2 cellular contexts compared by ENCODE assay signal in genomic region chr1:109613396-109614147, GRCh38.
TF ChIP-seq lines count a peak whose summit lies in the region.

No MANE protein-coding gene starts in this region.

TF ChIP-seq in HCT116, 20 proteins besides CTCF, POLR2A, EP300 and RAD21:
- TF ChIP-seq JUND (IDR thresholded peaks at IDR 0.05): 0 out of 2 replicates have a peak, but pooled peaks have one; percentile 11
- no peak for TF ChIP-seq EZH2phosphoT487 (IDR thresholded peaks at IDR 0.05; ENCODE audit: borderline replicate concordance)
- no peak for TF ChIP-seq ZNF274 (IDR thresholded peaks at IDR 0.05; ENCODE audit: low read depth, low read length)

TF ChIP-seq in GM23338, 12 proteins besides CTCF, POLR2A, EP300 and RAD21:
- TF ChIP-seq ETS1 (IDR thresholded peaks at IDR 0.05) (no peak), NANOG (IDR thresholded peaks at IDR 0.05; ENCODE audit: borderline replicate concordance) (no peak), CREB1 (CRISPR knock-in tag; IDR thresholded peaks at IDR 0.05; ENCODE audit: low read depth) (no peak), ZNF114 (CRISPR knock-in tag; IDR thresholded peaks at IDR 0.05) (no peak), EZH2phosphoT487 (IDR thresholded peaks at IDR 0.05; ENCODE audit: unreplicated experiment) (no peak), JUNB (IDR thresholded peaks at IDR 0.05; ENCODE audit: unreplicated experiment) (no peak), ZNF462 (CRISPR knock-in tag; IDR thresholded peaks at IDR 0.05) (no peak), POLR2AphosphoS5 (IDR thresholded peaks at IDR 0.05; ENCODE audit: low read depth) (no peak), EZH2 (IDR thresholded peaks at IDR 0.05; ENCODE audit: low read depth, unreplicated experiment) (no peak), ZNF331 (CRISPR knock-in tag; IDR thresholded peaks at IDR 0.05; ENCODE audit: low read depth) (no peak), REST (IDR thresholded peaks at IDR 0.05; ENCODE audit: unreplicated experiment) (no peak), STAT1 (IDR thresholded peaks at IDR 0.05; ENCODE audit: unreplicated experiment) (no peak)
